In the genomic region with DNA sequence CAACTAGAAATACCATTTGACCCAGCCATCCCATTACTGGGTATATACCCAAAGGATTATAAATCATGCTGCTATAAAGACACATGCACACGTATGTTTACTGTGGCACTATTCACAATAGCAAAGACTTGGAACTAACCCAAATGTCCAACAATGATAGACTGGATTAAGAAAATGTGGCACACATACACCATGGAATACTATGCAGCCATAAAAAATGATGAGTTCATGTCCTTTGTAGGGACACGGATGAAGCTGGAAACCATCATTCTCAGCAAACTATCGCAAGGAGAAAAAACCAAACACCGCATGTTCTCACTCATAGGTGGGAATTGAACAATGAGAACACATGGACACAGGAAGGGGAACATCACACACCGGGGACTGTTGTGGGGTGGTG, we compare ENCODE assay signal across 2 cellular contexts.
DNase-seq lines count a peak whose midpoint lies in the region; TF ChIP-seq lines count a peak whose summit lies in the region.
"Not testable (repeated sequence)": the region's sequence is repeated elsewhere in the genome, so short reads cannot be mapped to it uniquely, and the experiment has no call there.

No MANE protein-coding gene starts in this region.

- WGBS in sigmoid colon, 2 donors: 73 to 88% methylated on average over 4 of the region's 5 CpGs

- TF ChIP-seq POLR2A in sigmoid colon (IDR thresholded peaks at IDR 0.05): not testable (repeated sequence)

- not testable (repeated sequence) for H3K27ac ChIP-seq in HEK293 (ENCODE audit: extremely low read depth, low read depth, low read length); sigmoid colon

- not testable (repeated sequence) for TF ChIP-seq EP300 in sigmoid colon (IDR thresholded peaks at IDR 0.05)

- POLR2A ChIA-PET in HEK293 (lab: Yijun Ruan, JAX): not testable (repeated sequence)

- H3K4me3 ChIP-seq in HEK293 (ENCODE audit: low read depth, low read length); sigmoid colon: not testable (repeated sequence)

- H3K4me1 ChIP-seq in HEK293 (ENCODE audit: control insufficient read depth, insufficient read depth, low read length); sigmoid colon: not testable (repeated sequence)

- H3K9me3 ChIP-seq in HEK293 (ENCODE audit: control insufficient read depth, insufficient read depth, low read depth, low read length); sigmoid colon: not testable (repeated sequence)

- not testable (repeated sequence) for H3K27me3 ChIP-seq in sigmoid colon

- H3K36me3 ChIP-seq in HEK293 (ENCODE audit: control insufficient read depth in 2 of 2, insufficient read depth in 1 of 2, low read length in 2 of 2); sigmoid colon: not testable (repeated sequence)

- TF ChIP-seq CTCF in HEK293 (tag by site-specific recombination; IDR thresholded peaks at IDR 0.05); sigmoid colon (IDR thresholded peaks at IDR 0.05): not testable (repeated sequence)

- peak; percentile 15 for DNase-seq in sigmoid colon

- CTCF ChIA-PET in HEK293 (lab: Yijun Ruan, JAX): not testable (repeated sequence)

- intact Hi-C loops in sigmoid colon (cut with DNase I): not testable (repeated sequence)

TF ChIP-seq in HEK293, 187 proteins besides CTCF, POLR2A, EP300 and RAD21:
- peak; percentile 93 for TF ChIP-seq ZNF146 (tag by site-specific recombination; IDR thresholded peaks at IDR 0.05)
